Comparison of ENCODE assay signal across 1 cellular context in genomic region chr14:22781606-22782000, GRCh38.
A peak's percentile ranks its signal among the peaks of the same experiment; 100 is the strongest.
TF ChIP-seq lines count a peak whose summit lies in the region.

No MANE protein-coding gene starts in this region.

TF ChIP-seq in HepG2, 621 proteins besides CTCF, POLR2A, EP300 and RAD21:
- TF ChIP-seq, protein P1, sequence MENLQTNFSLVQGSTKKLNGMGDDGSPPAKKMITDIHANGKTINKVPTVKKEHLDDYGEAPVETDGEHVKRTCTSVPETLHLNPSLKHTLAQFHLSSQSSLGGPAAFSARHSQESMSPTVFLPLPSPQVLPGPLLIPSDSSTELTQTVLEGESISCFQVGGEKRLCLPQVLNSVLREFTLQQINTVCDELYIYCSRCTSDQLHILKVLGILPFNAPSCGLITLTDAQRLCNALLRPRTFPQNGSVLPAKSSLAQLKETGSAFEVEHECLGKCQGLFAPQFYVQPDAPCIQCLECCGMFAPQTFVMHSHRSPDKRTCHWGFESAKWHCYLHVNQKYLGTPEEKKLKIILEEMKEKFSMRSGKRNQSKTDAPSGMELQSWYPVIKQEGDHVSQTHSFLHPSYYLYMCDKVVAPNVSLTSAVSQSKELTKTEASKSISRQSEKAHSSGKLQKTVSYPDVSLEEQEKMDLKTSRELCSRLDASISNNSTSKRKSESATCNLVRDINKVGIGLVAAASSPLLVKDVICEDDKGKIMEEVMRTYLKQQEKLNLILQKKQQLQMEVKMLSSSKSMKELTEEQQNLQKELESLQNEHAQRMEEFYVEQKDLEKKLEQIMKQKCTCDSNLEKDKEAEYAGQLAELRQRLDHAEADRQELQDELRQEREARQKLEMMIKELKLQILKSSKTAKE (CRISPR knock-in tag; IDR thresholded peaks at IDR 0.05; ENCODE audit: borderline replicate concordance), result 0 out of 2 replicates have a peak, but pooled peaks have one; percentile 16
- no peak for TF ChIP-seq ZNF841 (CRISPR knock-in tag; IDR thresholded peaks at IDR 0.05; ENCODE audit: borderline replicate concordance)
- TF ChIP-seq JUNB (CRISPR knock-in tag; IDR thresholded peaks at IDR 0.05; ENCODE audit: borderline replicate concordance), result peak; percentile 68; the same call in 1 of the 2 replicates
- 0 out of 2 replicates have a peak, but pooled peaks have one; percentile 48 for TF ChIP-seq GZF1 (CRISPR knock-in tag; IDR thresholded peaks at IDR 0.05)
- peak; percentile 23; the same call in 1 of the 2 replicates for TF ChIP-seq TRIM22 (IDR thresholded peaks at IDR 0.05)
